ENCODE assay signal across 32 cellular contexts in genomic region chr14:77228056-77228455, GRCh38. TPM values are rescaled to one million over a fixed set of nuclear protein-coding genes. Genes with fewer than 3 reads are reported as not detected.
"Had no signal": no experiment of that assay in that cellular context is flagged by ENCODE, and none has a peak within 500 bp of the region (broad histone marks: within the 10 kb centered on the region; RNA-seq: fewer than 3 reads in every experiment).

No MANE protein-coding gene starts in this region.

- H3K9me3 Mint-ChIP-seq: activated CD4-positive, alpha-beta T cell treated with anti-CD3 and anti-CD28 coated beads, Interleukin-2, amount 10 ng/mL, durations not matched to agents 7 days and 5 days; activated naive CD4-positive, alpha-beta T cell treated with anti-CD3 and anti-CD28 coated beads, Interleukin-2, amount 50 U/mL, for 72 hours; activated naive CD8-positive, alpha-beta T cell treated with anti-CD3 and anti-CD28 coated beads, Interleukin-2, amount 50 U/mL, for 24 hours; activated T-cell treated with anti-CD3 and anti-CD28 coated beads, Interleukin-2, amount 50 U/mL, for 4 hours had no signal

- H3K36me3 Mint-ChIP-seq: activated CD4-positive, alpha-beta memory T cell treated with anti-CD3 and anti-CD28 coated beads for 36 hours; activated naive CD4-positive, alpha-beta T cell treated with anti-CD3 and anti-CD28 coated beads, Interleukin-2, amount 50 U/mL, for 72 hours; T-cell had no signal

- H3K4me1 Mint-ChIP-seq: activated CD4-positive, alpha-beta T cell treated with anti-CD3 and anti-CD28 coated beads, Interleukin-2, amount 10 ng/mL, durations not matched to agents 7 days and 5 days; activated naive CD8-positive, alpha-beta T cell treated with anti-CD3 and anti-CD28 coated beads, Interleukin-2, amount 50 U/mL, for 24 hours; T-cell had no signal

- H3K27ac Mint-ChIP-seq: activated CD4-positive, alpha-beta memory T cell treated with anti-CD3 and anti-CD28 coated beads for 36 hours; activated CD4-positive, alpha-beta T cell treated with anti-CD3 and anti-CD28 coated beads, Interleukin-2, amount 10 ng/mL, durations not matched to agents 7 days and 5 days; activated naive CD4-positive, alpha-beta T cell treated with anti-CD3 and anti-CD28 coated beads, Interleukin-2, amount 50 U/mL, for 72 hours; activated naive CD8-positive, alpha-beta T cell treated with anti-CD3 and anti-CD28 coated beads, Interleukin-2, amount 50 U/mL, for 24 hours; brain; T-cell had no signal

- DNase-seq: activated CD4-positive, alpha-beta memory T cell treated with anti-CD3 and anti-CD28 coated beads for 36 hours; activated CD4-positive, alpha-beta T cell treated with anti-CD3 and anti-CD28 coated beads, Interleukin-2, amount 10 ng/mL, durations not matched to agents 7 days and 5 days; activated CD4-positive, CD25-positive, alpha-beta regulatory T cell; activated CD8-positive, alpha-beta memory T cell treated with anti-CD3 and anti-CD28 coated beads for 24 hours; activated effector memory CD4-positive, alpha-beta T cell treated with anti-CD3 and anti-CD28 coated beads, Interleukin-2, amount 50 U/mL, for 16 hours; activated naive CD4-positive, alpha-beta T cell treated with Interleukin-2 at 50 U/mL for 16 hours; activated naive CD8-positive, alpha-beta T cell treated with anti-CD3 and anti-CD28 coated beads, Interleukin-2, amount 50 U/mL, for 24 hours; activated T-cell treated with anti-CD3 and anti-CD28 coated beads, Interleukin-2, amount 50 U/mL, for 4 hours; amniotic stem cell; cerebellar nuclear complex; NCI-H1048; NCI-H146; NCI-H1930; NCI-H2171; NCI-H226; NCI-H526; NCI-H774; OCI-M1; RPMI8226; T-cell; T-helper 2 cell; T1000 had no signal

- ATAC-seq: activated naive CD4-positive, alpha-beta T cell treated with anti-CD3 and anti-CD28 coated beads, Interleukin-2, amount 50 U/mL, for 72 hours; activated naive CD8-positive, alpha-beta T cell treated with anti-CD3 and anti-CD28 coated beads, Interleukin-2, amount 50 U/mL, for 24 hours; activated T-cell treated with anti-CD3 and anti-CD28 coated beads, Interleukin-2, amount 50 U/mL, for 4 hours; Panc1; Right ventricle myocardium inferior; T-cell had no signal

- FAIRE-seq: astrocyte, colon, TTC549 had no signal

- H3K27ac ChIP-seq: SK-N-MC had no signal

- H3K4me3 ChIP-seq: SK-N-MC had no signal

- H3K27me3 Mint-ChIP-seq: activated naive CD8-positive, alpha-beta T cell treated with anti-CD3 and anti-CD28 coated beads, Interleukin-2, amount 50 U/mL, for 24 hours had no signal

- H3K4me3 Mint-ChIP-seq: activated CD4-positive, alpha-beta memory T cell treated with anti-CD3 and anti-CD28 coated beads for 36 hours; activated CD4-positive, alpha-beta T cell treated with anti-CD3 and anti-CD28 coated beads, Interleukin-2, amount 10 ng/mL, durations not matched to agents 7 days and 5 days; activated naive CD8-positive, alpha-beta T cell treated with anti-CD3 and anti-CD28 coated beads, Interleukin-2, amount 50 U/mL, for 24 hours; activated T-cell treated with anti-CD3 and anti-CD28 coated beads, Interleukin-2, amount 50 U/mL, for 4 hours; brain; T-cell had no signal

RNA-seq across cellular contexts. Expression of gene NGB, which starts 43.0 kb away (rescaled TPM):
- total RNA-seq: activated CD4-positive, alpha-beta memory T cell treated with anti-CD3 and anti-CD28 coated beads for 36 hours; activated CD4-positive, alpha-beta T cell treated with anti-CD3 and anti-CD28 coated beads, Interleukin-2, amount 10 ng/mL, durations not matched to agents 7 days and 5 days; activated naive CD4-positive, alpha-beta T cell treated with anti-CD3 and anti-CD28 coated beads, Interleukin-2, amount 50 U/mL, for 72 hours; activated T-cell treated with anti-CD3 and anti-CD28 coated beads, Interleukin-2, amount 50 U/mL, for 4 hours; astrocyte; M059J; NCI-H460; Right ventricle myocardium inferior; T-cell had no signal

RNA-seq across cellular contexts. Expression of gene TMEM63C, which starts 46.5 kb away (rescaled TPM):
- total RNA-seq: NCI-H460 had no signal
